Comparison of ENCODE assay signal across 12 cellular contexts in genomic region chr11:31968774-31969433, GRCh38.
DNase-seq lines count a peak whose midpoint lies in the region; ATAC-seq and TF ChIP-seq lines count a peak whose summit lies in the region.
"Had no signal": no experiment of that assay in that cellular context is flagged by ENCODE, and none has a peak within 500 bp of the region (broad histone marks: within the 10 kb centered on the region; RNA-seq: fewer than 3 reads in every experiment).

No MANE protein-coding gene starts in this region.

- intact Hi-C loops in heart left ventricle (cut with DNase I) = loop anchor here in 1 of 10 donors (10.0 kb wide), 1 partner anchor 334 kb away; no protein-coding TSS in a partner anchor
- intact Hi-C loops in cardiac septum (cut with DNase I) = loop anchor here (10.0 kb wide), 1 partner anchor 724 kb away; no protein-coding TSS in a partner anchor
- intact Hi-C loops in A673 (cut with micrococcal nuclease; ENCODE audit: unreplicated experiment) = no loop called here

- no peaks in the 10 kb centered on the region for H3K36me3 ChIP-seq in heart left ventricle
- H3K36me3 ChIP-seq in A673 (ENCODE audit: insufficient read depth, low read length, poor library complexity, severe bottlenecking) = no peaks in the 10 kb centered on the region

- CTCF ChIA-PET in A673 (lab: Charles Lee) = interaction anchor here (1.1 to 1.3 kb wide), 2 partner anchors 11 to 862 kb away, joined by 4 to 10 read pairs; no protein-coding TSS in a partner anchor

- peaks cover 0 to 6% (median 0%) of the 10 kb centered on the region in 9 donors for H3K27me3 ChIP-seq in heart left ventricle
- H3K27me3 ChIP-seq in A673 (replicated peaks; ENCODE audit: insufficient read depth, low read depth, low read length, poor library complexity) = peaks cover 55% of the 10 kb centered on the region

- H3K4me1 ChIP-seq in heart left ventricle (peaks cover 0 to 21% (median 2%) of the 10 kb centered on the region in 12 donors), A673 (ENCODE audit: insufficient read depth, low read length, poor library complexity, severe bottlenecking) (peaks cover 15% of the 10 kb centered on the region)

- TF ChIP-seq CTCF in heart left ventricle (IDR thresholded peaks at IDR 0.05) (no peak), fibroblast of villous mesenchyme (IDR thresholded peaks at IDR 0.05; ENCODE audit: insufficient read depth, low read depth, low read length) (no peak), A673 (conservative IDR thresholded peaks at IDR 0.05; ENCODE audit: low read depth, low read length) (no peak)

- no peak for TF ChIP-seq POLR2A in heart left ventricle (IDR thresholded peaks at IDR 0.05)

- H3K9me3 ChIP-seq in heart left ventricle (no peaks in the 10 kb centered on the region), A673 (ENCODE audit: low read depth, low read length, poor library complexity, severe bottlenecking) (no peaks in the 10 kb centered on the region)

- no TSS peak for BruUV-seq in A673 (replicated peaks; lab: Mats Ljungman, UMichigan)

- DNase-seq in heart left ventricle (peak in 3 of 5 donors; percentile 17 to 39 (median 38)), cardiac septum (ENCODE audit: low spot score) (no peak), RPMI7951 (ENCODE audit: low read depth) (peak; percentile 90), fibroblast of villous mesenchyme (ENCODE audit: low read depth) (peak; percentile 42), A673 (ENCODE audit: low spot score) (no peak), NCI-H1436 treated with DMSO at 0.1 percent for 48 hours (lab: John Stamatoyannopoulos, UW) (no peak)
- DNase-seq in activated CD4-positive, alpha-beta T cell treated with anti-CD3 and anti-CD28 coated beads for 1 hour = no peak
- no peak for DNase-seq in activated naive CD4-positive, alpha-beta T cell (lab: John Stamatoyannopoulos, UW)
- DNase-seq: activated CD4-positive, alpha-beta T cell treated with anti-CD3 and anti-CD28 coated beads, Interleukin-2, amount 50 U/mL, for 48 hours; activated naive CD8-positive, alpha-beta T cell treated with anti-CD3 and anti-CD28 coated beads, Interleukin-2, amount 10 ng/mL, durations not matched to agents 7 days and 5 days; Karpas-422; natural killer cell had no signal

- 46 to 68% (median 56%) methylated on average over 13 of the region's 13 CpGs for WGBS in heart left ventricle, 4 donors

- peak in 3 of 4 donors; percentile 62 to 94 (median 82) for ATAC-seq in heart left ventricle
- ATAC-seq: natural killer cell had no signal

- H3K27ac ChIP-seq in heart left ventricle (no peak overlapping the region), A673 (ENCODE audit: low read depth, low read length, poor library complexity, severe bottlenecking) (no peak overlapping the region)

- H3K4me3 ChIP-seq in heart left ventricle (no peak overlapping the region), fibroblast of villous mesenchyme (ENCODE audit: low read depth, low read length) (no peak overlapping the region), A673 (ENCODE audit: low read depth, low read length, poor library complexity, severe bottlenecking) (no peak overlapping the region)

- POLR2A ChIA-PET in A673 (lab: Charles Lee; ENCODE audit: low non-redundant PET) = interaction anchor here (0.7 kb wide), 1 partner anchor 243 kb away, joined by 6 read pairs; no protein-coding TSS in a partner anchor

Comparison
In these comparisons a context has a peak if more than half of its experiments do, and no peak if none do; other contexts are left out.
1. DNase-seq: peak in heart left ventricle (3 of 5), RPMI7951 (single experiment) and fibroblast of villous mesenchyme (single experiment); none in cardiac septum (single experiment), A673 (single experiment), activated CD4-positive, alpha-beta T cell treated with anti-CD3 and anti-CD28 coated beads for 1 hour (single experiment), NCI-H1436 treated with DMSO at 0.1 percent for 48 hours (single experiment) and activated naive CD4-positive, alpha-beta T cell (0 of 4).